In the genomic region with DNA sequence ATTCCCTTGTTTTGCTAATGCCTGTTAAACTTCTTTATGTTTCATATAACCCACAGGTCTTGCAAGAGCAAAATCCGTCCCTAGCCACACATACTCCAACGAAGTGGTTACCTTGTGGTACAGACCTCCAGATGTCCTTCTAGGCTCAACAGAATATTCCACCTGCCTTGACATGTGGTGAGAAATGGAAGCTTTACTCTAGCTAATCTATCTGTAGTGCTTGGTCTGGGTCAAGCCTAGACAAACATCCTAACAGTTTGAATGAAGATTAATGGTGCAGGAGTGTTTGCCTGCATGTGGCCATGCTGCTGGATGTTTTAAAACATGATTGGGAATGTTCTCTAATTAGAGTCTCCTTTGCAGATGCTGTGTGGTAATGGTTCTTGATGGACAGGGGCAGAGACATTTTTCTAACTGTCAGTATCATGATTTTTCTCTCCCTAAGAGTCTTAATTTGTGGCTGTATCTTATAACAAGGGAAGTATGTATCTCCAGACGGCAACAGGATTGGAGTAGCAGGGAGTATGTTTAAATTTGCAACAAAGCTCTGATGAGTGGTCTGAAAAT, we compare ENCODE assay signal across 16 cellular contexts.
A peak's percentile ranks its signal among the peaks of the same experiment; 100 is the strongest.
DNase-seq lines count a peak whose midpoint lies in the region; ATAC-seq and TF ChIP-seq lines count a peak whose summit lies in the region.
"Had no signal": no experiment of that assay in that cellular context is flagged by ENCODE, and none has a peak within 500 bp of the region (broad histone marks: within the 10 kb centered on the region; RNA-seq: fewer than 3 reads in every experiment).

No MANE protein-coding gene starts in this region.

- H3K27ac Mint-ChIP-seq in progenitor cell of endocrine pancreas = peak overlapping the region; percentile 12
- H3K27ac Mint-ChIP-seq in immature natural killer cell = no peak overlapping the region
- H3K27ac Mint-ChIP-seq: activated T-helper 2 cell treated with anti-CD3 and anti-CD28 coated beads, Interferon-gamma antibody, Interleukin-2, Interleukin-4, amounts not matched to agents 10 μg/mL and 5 μg/mL and 100 μg/mL, durations not matched to agents 14 hours and 24 hours and 36 hours; nephron progenitor cell had no signal

- H4K20me1 ChIP-seq in KMS-11 (ENCODE audit: insufficient read depth) = no peaks in the 10 kb centered on the region

- H3K4me1 ChIP-seq in KMS-11 (ENCODE audit: low read depth, poor library complexity, severe bottlenecking) = peaks cover 64% of the 10 kb centered on the region
- H3K4me1 ChIP-seq: suprapubic skin had no signal

- DNase-seq in NCI-H2107 (lab: John Stamatoyannopoulos, UW) = peak; percentile 11
- peak; percentile 94 to 97 for DNase-seq in SHP77 (lab: John Stamatoyannopoulos, UW)
- DNase-seq in progenitor cell of endocrine pancreas (ENCODE audit: low spot score, unreplicated experiment) = no peak
- no peak for DNase-seq in immature natural killer cell
- DNase-seq in coronary artery (ENCODE audit: low spot score) = no peak
- DNase-seq: C1 segment of cervical spinal cord, foreskin melanocyte, MG63, nephron progenitor cell had no signal

- ATAC-seq in GM19351 (IDR thresholded peaks at IDR 0.05; ENCODE audit: unreplicated experiment) = no peak
- ATAC-seq in GM18498 (IDR thresholded peaks at IDR 0.05; ENCODE audit: unreplicated experiment) = no peak
- ATAC-seq: GM12878 had no signal

- H3K27me3 ChIP-seq in KMS-11 (ENCODE audit: insufficient read depth, low read depth) = no peaks in the 10 kb centered on the region
- H3K27me3 ChIP-seq: MG63, right atrium auricular region, suprapubic skin had no signal

- H3K27me3 Mint-ChIP-seq in progenitor cell of endocrine pancreas = peaks cover 25% of the 10 kb centered on the region
- H3K27me3 Mint-ChIP-seq in immature natural killer cell (ENCODE audit: low read depth in 3 of 3) = no peaks in the 10 kb centered on the region

- H3K9me3 Mint-ChIP-seq in progenitor cell of endocrine pancreas (ENCODE audit: low read depth) = no peaks in the 10 kb centered on the region
- peaks cover 0 to 26% (median 6%) of the 10 kb centered on the region in 6 donors for H3K9me3 Mint-ChIP-seq in immature natural killer cell
- H3K9me3 Mint-ChIP-seq: activated T-helper 2 cell treated with anti-CD3 and anti-CD28 coated beads, Interferon-gamma antibody, Interleukin-2, Interleukin-4, amounts not matched to agents 10 μg/mL and 5 μg/mL and 100 μg/mL, durations not matched to agents 14 hours and 24 hours and 36 hours; nephron progenitor cell had no signal

- H3K36me3 Mint-ChIP-seq in progenitor cell of endocrine pancreas (ENCODE audit: insufficient read depth) (peaks cover 11% of the 10 kb centered on the region), immature natural killer cell (no peaks in the 10 kb centered on the region)

- peaks cover 33% of the 10 kb centered on the region for H3K4me1 Mint-ChIP-seq in progenitor cell of endocrine pancreas (ENCODE audit: low read depth)
- H3K4me1 Mint-ChIP-seq in immature natural killer cell = no peaks in the 10 kb centered on the region

- H3K4me2 ChIP-seq in KMS-11 = peak overlapping the region; percentile 12; the same call in 1 of the 2 replicates

- H3K27ac ChIP-seq in KMS-11 (peak overlapping the region; percentile 37), coronary artery (no peak overlapping the region)
- H3K27ac ChIP-seq: right atrium auricular region, suprapubic skin had no signal

- H3K9ac ChIP-seq in KMS-11 = no peak overlapping the region

- H3K79me2 ChIP-seq in KMS-11 (ENCODE audit: insufficient read depth, low read depth) = peaks cover 23% of the 10 kb centered on the region; the same call in 1 of the 2 replicates

- H3K4me3 ChIP-seq in KMS-11 (IDR thresholded peaks at IDR 0.05; ENCODE audit: insufficient read depth, low read depth, low read length) (no peak overlapping the region), coronary artery (no peak overlapping the region)
- H3K4me3 ChIP-seq: GM12878, MG63, right atrium auricular region, suprapubic skin had no signal

- H3K4me3 Mint-ChIP-seq in progenitor cell of endocrine pancreas (ENCODE audit: low read depth) = no peak overlapping the region
- H3K4me3 Mint-ChIP-seq in immature natural killer cell = no peak overlapping the region
- H3K4me3 Mint-ChIP-seq: nephron progenitor cell had no signal

- TF ChIP-seq CTCF in KMS-11 (conservative IDR thresholded peaks at IDR 0.05; ENCODE audit: low read depth, low read length) = no peak
- no peak for TF ChIP-seq CTCF in progenitor cell of endocrine pancreas (IDR thresholded peaks at IDR 0.05; ENCODE audit: unreplicated experiment)
- TF ChIP-seq CTCF in coronary artery (IDR thresholded peaks at IDR 0.05) = no peak

- peaks cover 3% of the 10 kb centered on the region; the same call in 1 of the 2 replicates for H3K36me3 ChIP-seq in KMS-11 (ENCODE audit: insufficient read depth)
- H3K36me3 ChIP-seq: MG63, right atrium auricular region, suprapubic skin had no signal

- no peak overlapping the region for H2AFZ ChIP-seq in KMS-11 (ENCODE audit: low read depth)

Comparison
In these comparisons a context has a peak if more than half of its experiments do, and no peak if none do; other contexts are left out.
1. DNase-seq: peak in NCI-H2107 (single experiment) and SHP77 (2 of 2); none in progenitor cell of endocrine pancreas (single experiment), immature natural killer cell (0 of 3) and coronary artery (single experiment).